In the genomic region with DNA sequence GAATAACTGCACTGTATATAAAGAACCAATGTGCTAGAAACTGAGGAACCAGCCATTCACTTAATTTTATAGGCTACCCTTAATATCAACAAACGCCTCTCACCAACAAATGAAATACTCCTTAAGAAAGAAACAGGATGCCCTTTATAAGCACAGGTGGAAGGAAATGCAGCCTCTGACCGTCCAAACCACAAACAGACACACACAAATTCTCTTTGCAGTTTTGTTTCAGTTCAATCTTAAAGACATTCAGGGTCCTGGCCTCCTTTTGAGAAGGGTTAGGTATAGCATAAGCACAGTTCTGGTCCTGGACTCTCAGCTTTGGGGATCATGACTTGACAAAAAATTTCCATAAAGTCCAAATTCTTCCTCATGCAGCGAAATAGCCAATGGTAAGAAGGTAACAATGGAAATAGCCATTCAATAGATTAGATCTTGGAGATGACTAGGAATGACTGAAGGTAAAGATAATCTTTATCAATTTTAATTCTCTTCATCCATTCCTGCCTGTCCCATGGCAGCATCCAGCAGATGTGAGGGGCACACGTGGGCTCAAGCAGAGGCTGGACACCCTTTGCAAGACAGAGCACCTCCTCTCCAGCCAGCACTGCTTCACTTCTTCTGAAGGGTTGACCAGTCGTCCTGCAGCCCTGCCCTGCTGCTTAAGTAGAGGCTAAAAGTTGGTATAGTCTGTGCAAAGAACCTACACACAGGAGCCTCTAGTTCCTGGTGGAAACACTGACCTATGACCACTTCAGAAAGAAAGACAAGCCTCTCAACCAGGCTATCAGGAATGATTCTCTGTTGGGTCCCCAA, we compare ENCODE assay signal across 1 cellular context.
TF ChIP-seq lines count a peak whose summit lies in the region.

No MANE protein-coding gene starts in this region.

TF ChIP-seq in A549, 52 proteins besides CTCF, POLR2A, EP300 and RAD21:
- TF ChIP-seq, protein P1, sequence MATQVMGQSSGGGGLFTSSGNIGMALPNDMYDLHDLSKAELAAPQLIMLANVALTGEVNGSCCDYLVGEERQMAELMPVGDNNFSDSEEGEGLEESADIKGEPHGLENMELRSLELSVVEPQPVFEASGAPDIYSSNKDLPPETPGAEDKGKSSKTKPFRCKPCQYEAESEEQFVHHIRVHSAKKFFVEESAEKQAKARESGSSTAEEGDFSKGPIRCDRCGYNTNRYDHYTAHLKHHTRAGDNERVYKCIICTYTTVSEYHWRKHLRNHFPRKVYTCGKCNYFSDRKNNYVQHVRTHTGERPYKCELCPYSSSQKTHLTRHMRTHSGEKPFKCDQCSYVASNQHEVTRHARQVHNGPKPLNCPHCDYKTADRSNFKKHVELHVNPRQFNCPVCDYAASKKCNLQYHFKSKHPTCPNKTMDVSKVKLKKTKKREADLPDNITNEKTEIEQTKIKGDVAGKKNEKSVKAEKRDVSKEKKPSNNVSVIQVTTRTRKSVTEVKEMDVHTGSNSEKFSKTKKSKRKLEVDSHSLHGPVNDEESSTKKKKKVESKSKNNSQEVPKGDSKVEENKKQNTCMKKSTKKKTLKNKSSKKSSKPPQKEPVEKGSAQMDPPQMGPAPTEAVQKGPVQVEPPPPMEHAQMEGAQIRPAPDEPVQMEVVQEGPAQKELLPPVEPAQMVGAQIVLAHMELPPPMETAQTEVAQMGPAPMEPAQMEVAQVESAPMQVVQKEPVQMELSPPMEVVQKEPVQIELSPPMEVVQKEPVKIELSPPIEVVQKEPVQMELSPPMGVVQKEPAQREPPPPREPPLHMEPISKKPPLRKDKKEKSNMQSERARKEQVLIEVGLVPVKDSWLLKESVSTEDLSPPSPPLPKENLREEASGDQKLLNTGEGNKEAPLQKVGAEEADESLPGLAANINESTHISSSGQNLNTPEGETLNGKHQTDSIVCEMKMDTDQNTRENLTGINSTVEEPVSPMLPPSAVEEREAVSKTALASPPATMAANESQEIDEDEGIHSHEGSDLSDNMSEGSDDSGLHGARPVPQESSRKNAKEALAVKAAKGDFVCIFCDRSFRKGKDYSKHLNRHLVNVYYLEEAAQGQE (IDR thresholded peaks at IDR 0.05), result no peak
- TF ChIP-seq GATA3 (IDR thresholded peaks at IDR 0.05; ENCODE audit: borderline replicate concordance), result no peak
- peak; percentile 9 for TF ChIP-seq MAFK (IDR thresholded peaks at IDR 0.05; ENCODE audit: partially characterized antibody)
- peak; percentile 36; the same call in 1 of the 2 replicates for TF ChIP-seq NFE2L2 (conservative IDR thresholded peaks at IDR 0.05; ENCODE audit: low read length)
